In genomic region chr6:152136449-152136825, GRCh38 we compare ENCODE assay signal across 18 cellular contexts.
DNase-seq lines count a peak whose midpoint lies in the region; ATAC-seq, FAIRE-seq and TF ChIP-seq lines count a peak whose summit lies in the region.
"Had no signal": no experiment of that assay in that cellular context is flagged by ENCODE, and none has a peak within 500 bp of the region (broad histone marks: within the 10 kb centered on the region; RNA-seq: fewer than 3 reads in every experiment).

No MANE protein-coding gene starts in this region.

- CTCF ChIA-PET in A549 (lab: Yijun Ruan, JAX): interaction anchor here (0.6 to 2.3 kb wide), 3 partner anchors 12 to 381 kb away, joined by 3 to 5 read pairs (median 3); no protein-coding TSS in a partner anchor

- no peak overlapping the region for H3K4me3 ChIP-seq in A549
- H3K4me3 ChIP-seq: esophagus squamous epithelium had no signal

- FAIRE-seq in A549 (lab: Jason Lieb, UNC): no peak
- FAIRE-seq: HTR-8/SVneo had no signal

- DNase-seq in A549 (ENCODE audit: low read depth in 1 of 2, low spot score in 1 of 2) (peak; percentile 14 to 25), G401 (ENCODE audit: low spot score) (peak; percentile 73), NCI-H510A (lab: John Stamatoyannopoulos, UW) (peak; percentile 58), cerebellum (ENCODE audit: low spot score) (peak; percentile 63), NCI-H1436 treated with DMSO at 0.1 percent for 48 hours (lab: John Stamatoyannopoulos, UW) (no peak), NOMO-1 (lab: John Stamatoyannopoulos, UW; ENCODE audit: unreplicated experiment in 2 of 2) (no peak)
- DNase-seq: activated CD4-positive, alpha-beta T cell treated with anti-CD3 and anti-CD28 coated beads for 4 hours; activated T-cell treated with anti-CD3 and anti-CD28 coated beads, Interleukin-2, amount 50 U/mL, for 24 hours; amygdala; EL; esophagus squamous epithelium; hypothalamus; naive thymus-derived CD8-positive, alpha-beta T cell; NCI-H524 had no signal

- no peak overlapping the region for H3K27ac ChIP-seq in A549
- H3K27ac ChIP-seq: esophagus squamous epithelium had no signal

- H3K4me2 ChIP-seq in A549: peak overlapping the region; percentile 31; the same call in 2 of the 3 replicates

- no peak for TF ChIP-seq RAD21 in A549 (conservative IDR thresholded peaks at IDR 0.05 in 1 of 2, IDR thresholded peaks at IDR 0.05 in 1 of 2)

- TF ChIP-seq CTCF in A549 (IDR thresholded peaks at IDR 0.05): no peak

- no peaks in the 10 kb centered on the region for H3K9me3 ChIP-seq in A549
- H3K9me3 ChIP-seq: esophagus squamous epithelium had no signal

- TF ChIP-seq EP300 in A549 (IDR thresholded peaks at IDR 0.05): no peak

- in situ Hi-C loops in G401 (cut with HindIII; ENCODE audit: low sequenced_read_pairs): no loop called here

- no peak for TF ChIP-seq POLR2A in A549 (IDR thresholded peaks at IDR 0.05; ENCODE audit: low read length)

- POLR2A ChIA-PET in A549 (lab: Yijun Ruan, JAX): no interaction called here

- 55% methylated on average over 7 of the region's 8 CpGs for WGBS in A549 (ENCODE audit: missing lambda C conversion rate)

- ATAC-seq in A549: peak; percentile 73 to 74; a peak in 4 of 6 replicates
- ATAC-seq in GM18511 (IDR thresholded peaks at IDR 0.05; ENCODE audit: unreplicated experiment): no peak
- ATAC-seq in HG03039 (IDR thresholded peaks at IDR 0.05; ENCODE audit: unreplicated experiment): no peak
- ATAC-seq: naive thymus-derived CD8-positive, alpha-beta T cell; Right ventricle myocardium inferior had no signal

- H3K4me1 ChIP-seq in A549: peaks cover 14% of the 10 kb centered on the region; the same call in 2 of the 3 replicates
- H3K4me1 ChIP-seq: esophagus squamous epithelium had no signal

TF ChIP-seq in A549, 52 proteins besides CTCF, POLR2A, EP300 and RAD21:
- TF ChIP-seq ZNF302 (CRISPR knock-in tag; IDR thresholded peaks at IDR 0.05): no peak
- no peak for TF ChIP-seq HOXB13 (CRISPR knock-in tag; IDR thresholded peaks at IDR 0.05; ENCODE audit: low read depth)
- no peak for TF ChIP-seq EHF (CRISPR knock-in tag; IDR thresholded peaks at IDR 0.05)
- no peak for TF ChIP-seq CHD4 (IDR thresholded peaks at IDR 0.05; ENCODE audit: borderline replicate concordance)
- TF ChIP-seq MAX (IDR thresholded peaks at IDR 0.05): no peak
- no peak for TF ChIP-seq MAZ (IDR thresholded peaks at IDR 0.05; ENCODE audit: borderline replicate concordance, low read depth, low read length)
- no peak for TF ChIP-seq EHMT2 (IDR thresholded peaks at IDR 0.05; ENCODE audit: low read depth)
- TF ChIP-seq NR3C1 (IDR thresholded peaks at IDR 0.05): no peak
- TF ChIP-seq JUNB (IDR thresholded peaks at IDR 0.05): no peak
- TF ChIP-seq FOSB (CRISPR knock-in tag; IDR thresholded peaks at IDR 0.05): no peak
- TF ChIP-seq HOXA7 (CRISPR knock-in tag; IDR thresholded peaks at IDR 0.05): no peak
- no peak for TF ChIP-seq USF2 (IDR thresholded peaks at IDR 0.05)
- TF ChIP-seq TFCP2L1 (CRISPR knock-in tag; IDR thresholded peaks at IDR 0.05): no peak
- TF ChIP-seq HEYL (CRISPR knock-in tag; IDR thresholded peaks at IDR 0.05): no peak
- no peak for TF ChIP-seq ZSCAN20 (CRISPR knock-in tag; IDR thresholded peaks at IDR 0.05)
TF ChIP-seq in A549: peak in this region for 0.

Comparison
In these comparisons a context has a peak if more than half of its experiments do, and no peak if none do; other contexts are left out.
1. ATAC-seq: peak in A549 (2 of 2); none in GM18511 (single experiment) and HG03039 (single experiment).
2. DNase-seq: peak in A549 (2 of 2), G401 (single experiment), NCI-H510A (single experiment) and cerebellum (single experiment); none in NCI-H1436 treated with DMSO at 0.1 percent for 48 hours (single experiment) and NOMO-1 (0 of 2).